ENCODE assay signal across 7 cellular contexts in the genomic region with DNA sequence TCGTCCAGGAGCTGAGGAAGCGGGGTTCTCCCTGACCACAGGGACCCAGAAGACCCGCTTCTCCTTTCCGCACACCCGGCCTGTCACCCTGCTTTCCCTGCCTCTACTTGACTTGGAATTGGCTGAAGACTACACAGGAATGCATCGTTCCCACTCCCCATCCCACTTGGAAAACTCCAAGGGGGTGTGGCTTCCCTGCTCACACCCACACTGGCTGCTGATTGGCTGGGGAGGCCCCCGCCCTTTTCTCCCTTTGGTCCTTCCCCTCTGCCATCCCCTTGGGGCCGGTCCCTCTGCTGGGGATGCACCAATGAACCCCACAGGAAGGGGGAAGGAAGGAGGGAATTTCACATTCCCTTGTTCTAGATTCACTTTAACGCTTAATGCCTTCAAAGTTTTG. TPM values are rescaled to one million over a fixed set of nuclear protein-coding genes. Genes with fewer than 3 reads are reported as not detected.
DNase-seq lines count a peak whose midpoint lies in the region; ATAC-seq, FAIRE-seq and TF ChIP-seq lines count a peak whose summit lies in the region.

No MANE protein-coding gene starts in this region.

- TF ChIP-seq CTCF in nephron progenitor cell (IDR thresholded peaks at IDR 0.05), result no peak

- H3K27me3 Mint-ChIP-seq in nephron progenitor cell (ENCODE audit: low read depth, poor library complexity), result peaks cover 39% of the 10 kb centered on the region

- H3K36me3 Mint-ChIP-seq in nephron progenitor cell (ENCODE audit: low read depth), result peaks cover 21% of the 10 kb centered on the region

- no peak for FAIRE-seq in GM12891 (lab: Jason Lieb, UNC)

- peaks cover 2% of the 10 kb centered on the region for H3K9me3 Mint-ChIP-seq in nephron progenitor cell

- no peak overlapping the region for H3K27ac Mint-ChIP-seq in nephron progenitor cell

- H3K4me3 Mint-ChIP-seq in nephron progenitor cell, result no peak overlapping the region

- DNase-seq in GM12891 (ENCODE audit: insufficient read length, low spot score), result no peak
- DNase-seq in NCI-H526 treated with DMSO at 0.1 percent for 48 hours (lab: John Stamatoyannopoulos, UW), result peak; percentile 47
- peak; percentile 41 for DNase-seq in epidermal melanocyte (ENCODE audit: insufficient read length, low spot score)
- peak; percentile 77 for DNase-seq in nephron progenitor cell
- no peak for DNase-seq in germinal center (ENCODE audit: low spot score)

- TF ChIP-seq POLR2A in GM12891 (IDR thresholded peaks at IDR 0.05; ENCODE audit: low read depth, low read length), result no peak

- ATAC-seq in GM18873 (IDR thresholded peaks at IDR 0.05; ENCODE audit: low FRiP score, unreplicated experiment) (no peak), GM19395 (IDR thresholded peaks at IDR 0.05; ENCODE audit: unreplicated experiment) (no peak)

- H3K4me1 Mint-ChIP-seq in nephron progenitor cell, result peaks cover 28% of the 10 kb centered on the region

TF ChIP-seq in GM12891, 5 proteins besides CTCF, POLR2A, EP300 and RAD21:
- TF ChIP-seq PAX5 (IDR thresholded peaks at IDR 0.05; ENCODE audit: insufficient read depth, low read length, severe bottlenecking), result no peak
- peak; percentile 23; the same call in 1 of the 2 replicates for TF ChIP-seq SPI1 (IDR thresholded peaks at IDR 0.05; ENCODE audit: low read depth, low read length)
- no peak for TF ChIP-seq TAF1 (IDR thresholded peaks at IDR 0.05; ENCODE audit: low read depth, low read length)
- no peak for TF ChIP-seq POLR2AphosphoS5 (IDR thresholded peaks at IDR 0.05; ENCODE audit: low read depth, low read length)
- TF ChIP-seq POU2F2 (IDR thresholded peaks at IDR 0.05; ENCODE audit: low read depth, low read length), result no peak
TF ChIP-seq in GM12891: peak in this region for 1.

RNA-seq across cellular contexts. Expression of gene VASP, which starts 18.9 kb away (rescaled TPM):
- 65.6 TPM for polyA plus RNA-seq in GM12891 (2012; ENCODE audit: low read depth, missing spikeins)

RNA-seq across cellular contexts. Expression of gene PPM1N, which starts 27.9 kb away (rescaled TPM):
- 1.4 TPM for polyA plus RNA-seq in GM12891 (2012; ENCODE audit: low read depth, missing spikeins)

RNA-seq across cellular contexts. Expression of gene RTN2, which starts 29.3 kb away (rescaled TPM):
- 5.6 TPM for polyA plus RNA-seq in GM12891 (2012; ENCODE audit: low read depth, missing spikeins)

RNA-seq across cellular contexts. Expression of gene FOSB, which starts 58.3 kb away (rescaled TPM):
- polyA plus RNA-seq in GM12891 (2012; ENCODE audit: low read depth, missing spikeins), result 6.5 TPM

RNA-seq across cellular contexts. Expression of gene OPA3, which starts 58.5 kb away (rescaled TPM):
- polyA plus RNA-seq in GM12891 (2012; ENCODE audit: low read depth, missing spikeins), result 5.3 TPM

Comparison
In these comparisons a context has a peak if more than half of its experiments do, and no peak if none do; other contexts are left out.
1. DNase-seq: peak in NCI-H526 treated with DMSO at 0.1 percent for 48 hours (single experiment), epidermal melanocyte (single experiment) and nephron progenitor cell (single experiment); none in GM12891 (single experiment) and germinal center (single experiment).